35 cellular contexts compared by ENCODE assay signal in genomic region chr18:31664101-31664500, GRCh38. TPM values are rescaled to one million over a fixed set of nuclear protein-coding genes. Genes with fewer than 3 reads are reported as not detected.
"Had no signal": no experiment of that assay in that cellular context is flagged by ENCODE, and none has a peak within 500 bp of the region (broad histone marks: within the 10 kb centered on the region; RNA-seq: fewer than 3 reads in every experiment).

No MANE protein-coding gene starts in this region.

- H3K9ac ChIP-seq: KMS-11 had no signal

- H3K36me3 ChIP-seq: MG63 had no signal

- H3K4me2 ChIP-seq: KMS-11 had no signal

- H3K4me3 ChIP-seq: MG63 had no signal

- H3K27ac ChIP-seq: KMS-11 had no signal

- H3K27me3 ChIP-seq: MG63 had no signal

- DNase-seq: Karpas-422, Kasumi-1, KG1, MG63, MM.1S, MV-4-11, NCI-H1048, NCI-H1092, NCI-H1092 treated with DMSO at 0.1 percent for 48 hours, NCI-H1105, NCI-H1105 treated with DMSO at 0.1 percent for 48 hours, NCI-H1417, NCI-H1417 treated with DMSO at 0.1 percent for 48 hours, NCI-H1436, NCI-H1436 treated with DMSO at 0.1 percent for 48 hours, NCI-H146, NCI-H1694, NCI-H1694 treated with DMSO at 0.1 percent for 48 hours, NCI-H187, NCI-H187 treated with DMSO at 0.1 percent for 48 hours, NCI-H1930, NCI-H2029, NCI-H2029 treated with DMSO at 0.1 percent for 48 hours, NCI-H2081 treated with DMSO at 0.1 percent for 48 hours, NCI-H2107, NCI-H2171, NCI-H2171 treated with DMSO at 0.1 percent for 48 hours, NCI-H2227 treated with DMSO at 0.1 percent for 48 hours, NCI-H226, NCI-H345, NCI-H446, NCI-H446 treated with DMSO at 0.1 percent for 48 hours, NCI-H510A had no signal

RNA-seq across cellular contexts. Expression of gene B4GALT6, which starts 20.3 kb away (rescaled TPM):
- total RNA-seq: LHCN-M2 had no signal
